Comparison of ENCODE assay signal across 8 cellular contexts in the genomic region with DNA sequence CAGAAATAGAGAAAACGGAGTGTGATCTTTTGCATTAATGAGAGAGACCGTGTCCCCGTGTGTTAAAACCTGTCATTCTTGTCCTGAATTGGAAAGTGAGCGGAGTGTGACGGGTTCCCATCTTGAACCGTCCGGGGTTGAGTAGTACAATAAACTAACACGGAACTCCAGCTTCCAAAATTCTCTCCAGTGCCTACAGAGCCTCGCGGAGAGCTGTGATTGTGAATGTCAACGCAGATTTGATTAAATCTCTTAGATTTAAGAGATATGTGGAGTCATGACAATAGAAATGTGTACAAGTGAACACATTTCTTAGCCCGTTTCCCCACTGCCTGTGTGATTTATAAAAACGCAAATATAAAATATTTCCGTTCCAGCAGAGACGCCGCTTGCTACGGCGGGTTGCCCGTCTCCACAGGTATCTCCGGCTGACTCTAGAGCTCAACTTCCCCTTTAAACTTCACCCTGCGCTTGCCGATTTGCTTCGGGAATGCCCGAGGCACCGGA. TPM values are rescaled to one million over a fixed set of nuclear protein-coding genes. Genes with fewer than 3 reads are reported as not detected.
DNase-seq lines count a peak whose midpoint lies in the region; ATAC-seq and TF ChIP-seq lines count a peak whose summit lies in the region.

No MANE protein-coding gene starts in this region.

- H3K4me3 ChIP-seq in heart right ventricle, result peak overlapping the region; percentile 68 to 96 (median 90)

- peak overlapping the region; percentile 56 for H3K27ac ChIP-seq in CD4-positive, alpha-beta T cell (ENCODE audit: low read depth, low read length)
- H3K27ac ChIP-seq in heart right ventricle, result peak overlapping the region; percentile 67 to 97 (median 95)

- no peaks in the 10 kb centered on the region for H3K27me3 Mint-ChIP-seq in CD4-positive, alpha-beta T cell
- no peaks in the 10 kb centered on the region for H3K27me3 Mint-ChIP-seq in activated naive CD8-positive, alpha-beta T cell treated with anti-CD3 and anti-CD28 coated beads, Interleukin-2, amount 50 U/mL, for 24 hours

- peak overlapping the region; percentile 92 for H3K27ac Mint-ChIP-seq in CD4-positive, alpha-beta T cell
- peak overlapping the region; percentile 99 for H3K27ac Mint-ChIP-seq in activated naive CD8-positive, alpha-beta T cell treated with anti-CD3 and anti-CD28 coated beads, Interleukin-2, amount 50 U/mL, for 24 hours

- 0% methylated on average over 25 of the region's 25 CpGs for WGBS in heart right ventricle, 2 donors

- H3K27me3 ChIP-seq in CD4-positive, alpha-beta T cell (ENCODE audit: control insufficient read depth, insufficient read depth, low read length), result no peaks in the 10 kb centered on the region
- H3K27me3 ChIP-seq in heart right ventricle, result no peaks in the 10 kb centered on the region

- H3K4me1 ChIP-seq in heart right ventricle, result peaks cover 0 to 33% (median 24%) of the 10 kb centered on the region in 9 donors

- H3K36me3 Mint-ChIP-seq in CD4-positive, alpha-beta T cell (ENCODE audit: low read depth), result peaks cover 50% of the 10 kb centered on the region
- H3K36me3 Mint-ChIP-seq in activated naive CD8-positive, alpha-beta T cell treated with anti-CD3 and anti-CD28 coated beads, Interleukin-2, amount 50 U/mL, for 24 hours (ENCODE audit: low read depth), result peaks cover 40% of the 10 kb centered on the region

- H3K36me3 ChIP-seq in heart right ventricle, result peaks cover 0 to 28% (median 9%) of the 10 kb centered on the region in 9 donors

- H3K4me1 Mint-ChIP-seq in CD4-positive, alpha-beta T cell (ENCODE audit: low read depth), result peaks cover 62% of the 10 kb centered on the region
- peaks cover 40% of the 10 kb centered on the region for H3K4me1 Mint-ChIP-seq in activated naive CD8-positive, alpha-beta T cell treated with anti-CD3 and anti-CD28 coated beads, Interleukin-2, amount 50 U/mL, for 24 hours

- intact Hi-C loops in CD4-positive, alpha-beta T cell (cut with DNase I, micrococcal nuclease), result loop anchor here in 1 of 2 experiments (5.0 to 10.0 kb wide), 6 partner anchors 46 to 1796 kb away; a partner anchor contains a TSS
- intact Hi-C loops in heart right ventricle (cut with DNase I), result loop anchor here in 2 of 10 donors (1.0 to 10.0 kb wide), 3 partner anchors 86 to 399 kb away; a partner anchor contains a TSS

- CTCF ChIA-PET in CD4-positive, alpha-beta T cell (lab: Charles Lee), result interaction anchor here (1.0 to 2.2 kb wide), 3 partner anchors 9 to 400 kb away, joined by 3 to 16 read pairs (median 4); a partner anchor contains a TSS

- peak; percentile 54 for ATAC-seq in CD4-positive, alpha-beta T cell (ENCODE audit: poor library complexity)
- ATAC-seq in GM19023 (IDR thresholded peaks at IDR 0.05; ENCODE audit: unreplicated experiment), result peak; percentile 39
- peak; percentile 33 for ATAC-seq in HG03139 (IDR thresholded peaks at IDR 0.05; ENCODE audit: unreplicated experiment)
- ATAC-seq in activated naive CD8-positive, alpha-beta T cell treated with anti-CD3 and anti-CD28 coated beads, Interleukin-2, amount 50 U/mL, for 24 hours, result no peak
- peak; percentile 57 to 87 (median 79) for ATAC-seq in heart right ventricle

- H3K9me3 ChIP-seq in CD4-positive, alpha-beta T cell (ENCODE audit: control insufficient read depth, low read length), result no peaks in the 10 kb centered on the region
- no peaks in the 10 kb centered on the region for H3K9me3 ChIP-seq in heart right ventricle

- no peaks in the 10 kb centered on the region for H3K9me3 Mint-ChIP-seq in CD4-positive, alpha-beta T cell
- no peaks in the 10 kb centered on the region for H3K9me3 Mint-ChIP-seq in activated naive CD8-positive, alpha-beta T cell treated with anti-CD3 and anti-CD28 coated beads, Interleukin-2, amount 50 U/mL, for 24 hours

- POLR2A ChIA-PET in CD4-positive, alpha-beta T cell (lab: Charles Lee), result interaction anchor here (0.6 to 3.8 kb wide), 30 partner anchors 9 to 1797 kb away, joined by 3 to 62 read pairs (median 4); a partner anchor contains a TSS

- peak; percentile 8 to 35 (median 21) for DNase-seq in CD4-positive, alpha-beta T cell
- DNase-seq in NCI-H82 treated with DMSO at 0.1 percent for 48 hours (lab: John Stamatoyannopoulos, UW; ENCODE audit: unreplicated experiment) (peak; percentile 37), heart right ventricle (peak in 1 of 2 donors; percentile 59), pons (ENCODE audit: low spot score) (peak; percentile 67), GM19240 (ENCODE audit: insufficient read length, low spot score) (no peak)
- DNase-seq in activated naive CD8-positive, alpha-beta T cell treated with anti-CD3 and anti-CD28 coated beads, Interleukin-2, amount 50 U/mL, for 24 hours, result peak; percentile 23

- TF ChIP-seq CTCF in CD4-positive, alpha-beta T cell (IDR thresholded peaks at IDR 0.05), result no peak
- TF ChIP-seq CTCF in heart right ventricle (IDR thresholded peaks at IDR 0.05), result no peak

- H3K4me3 Mint-ChIP-seq in CD4-positive, alpha-beta T cell, result peak overlapping the region; percentile 100
- H3K4me3 Mint-ChIP-seq in activated naive CD8-positive, alpha-beta T cell treated with anti-CD3 and anti-CD28 coated beads, Interleukin-2, amount 50 U/mL, for 24 hours, result peak overlapping the region; percentile 98

RNA-seq across cellular contexts. Expression of a gene that starts 0.5 kb away (rescaled TPM):
- 10 to 100 TPM; 60.2 to 66.3 TPM for total RNA-seq in CD4-positive, alpha-beta T cell
- 10 to 100 TPM; 48.8 to 68.7 (median 58.4) TPM for total RNA-seq in heart right ventricle
- polyA plus RNA-seq in heart right ventricle, result 10 to 100 TPM; 41.3 to 86.4 TPM
